9 cellular contexts compared by ENCODE assay signal in the genomic region with DNA sequence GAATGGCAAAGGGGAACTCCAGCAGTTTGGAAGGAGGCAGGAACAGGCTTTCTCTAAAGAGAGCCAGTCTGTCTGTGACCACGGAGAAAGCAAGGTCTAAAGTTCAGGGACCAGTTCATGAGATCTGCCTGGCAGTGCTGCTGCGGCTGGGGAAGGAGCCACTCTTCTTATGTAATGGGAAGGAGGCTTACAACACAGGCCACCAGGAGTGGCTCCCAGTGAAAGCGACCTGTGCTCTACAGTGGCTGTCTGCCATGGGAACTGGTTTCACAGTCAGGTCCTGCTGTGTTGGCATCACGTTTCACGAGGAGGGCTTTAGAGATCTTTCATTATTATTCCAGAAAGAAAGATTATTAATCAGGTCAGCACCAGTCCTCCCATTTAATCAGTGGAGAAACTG.
DNase-seq lines count a peak whose midpoint lies in the region; ATAC-seq and TF ChIP-seq lines count a peak whose summit lies in the region.
"Had no signal": no experiment of that assay in that cellular context is flagged by ENCODE, and none has a peak within 500 bp of the region (broad histone marks: within the 10 kb centered on the region; RNA-seq: fewer than 3 reads in every experiment).

No MANE protein-coding gene starts in this region.

- DNase-seq in H7 (peak; percentile 55), PC-3 (peak; percentile 42), Right ventricle myocardium superior (peak; percentile 72), gastrocnemius medialis (peak; percentile 89 to 94), epidermal melanocyte (ENCODE audit: insufficient read length, low spot score) (no peak), GM20000 (ENCODE audit: low spot score) (no peak), hippocampal formation (lab: John Stamatoyannopoulos, UW) (no peak)
- no peak for DNase-seq in activated T-cell treated with anti-CD3 and anti-CD28 coated beads, Interleukin-2, amount 50 U/mL, for 48 hours
- DNase-seq: NCI-H446 treated with DMSO at 0.1 percent for 48 hours had no signal

- no peaks in the 10 kb centered on the region for H3K27me3 ChIP-seq in H7 (ENCODE audit: control insufficient read depth, insufficient read depth, low read length)
- H3K27me3 ChIP-seq in PC-3 (ENCODE audit: low read length) = no peaks in the 10 kb centered on the region
- no peaks in the 10 kb centered on the region for H3K27me3 ChIP-seq in gastrocnemius medialis

- no peak for TF ChIP-seq CTCF in PC-3 (conservative IDR thresholded peaks at IDR 0.05; ENCODE audit: low read depth, low read length)
- no peak for TF ChIP-seq CTCF in gastrocnemius medialis (IDR thresholded peaks at IDR 0.05 in 4 of 5, conservative IDR thresholded peaks at IDR 0.05 in 1 of 5)
- TF ChIP-seq CTCF in GM20000 (IDR thresholded peaks at IDR 0.05; ENCODE audit: extremely low read depth, missing control alignments) = no peak

- H3K79me2 ChIP-seq in PC-3 (ENCODE audit: low read length) = no peaks in the 10 kb centered on the region

- no peaks in the 10 kb centered on the region for H4K20me1 ChIP-seq in PC-3 (ENCODE audit: low read length)

- H3K9me3 ChIP-seq in PC-3 (ENCODE audit: low read length) = no peaks in the 10 kb centered on the region
- no peaks in the 10 kb centered on the region for H3K9me3 ChIP-seq in gastrocnemius medialis

- H3K4me1 ChIP-seq in PC-3 (ENCODE audit: insufficient read depth, low read length) = peaks cover 37% of the 10 kb centered on the region
- H3K4me1 ChIP-seq in gastrocnemius medialis = peaks cover 57 to 60% of the 10 kb centered on the region in 2 donors

- no peak overlapping the region for H2AFZ ChIP-seq in PC-3 (ENCODE audit: low read length)

- no peak for TF ChIP-seq POLR2A in gastrocnemius medialis (IDR thresholded peaks at IDR 0.05)

- peak overlapping the region; percentile 47 for H3K27ac ChIP-seq in PC-3 (ENCODE audit: low read length)
- H3K27ac ChIP-seq in gastrocnemius medialis = peak overlapping the region; percentile 81 to 91 (median 88)

- CTCF ChIA-PET in PC-3 (lab: Charles Lee) = interaction anchor here (0.5 kb wide), 1 partner anchor 244 kb away, joined by 4 read pairs; no protein-coding TSS in a partner anchor

- ATAC-seq in PC-3 (peak; percentile 36; the same call in 1 of the 2 replicates), Right ventricle myocardium superior (ENCODE audit: poor library complexity) (peak; percentile 78), gastrocnemius medialis (peak; percentile 69 to 84)

- H3K4me3 ChIP-seq in H7 (ENCODE audit: insufficient read depth, low read depth, low read length) = no peak overlapping the region
- no peak overlapping the region for H3K4me3 ChIP-seq in PC-3 (ENCODE audit: low read length)
- H3K4me3 ChIP-seq in gastrocnemius medialis = no peak overlapping the region

- BruUV-seq in PC-3 (replicated peaks; lab: Mats Ljungman, UMichigan) = no TSS peak

- intact Hi-C loops in PC-3 (cut with micrococcal nuclease) = no loop called here
- intact Hi-C loops in Right ventricle myocardium superior (cut with DNase I) = no loop called here
- intact Hi-C loops in gastrocnemius medialis (cut with DNase I; ENCODE audit: low total_unique reads) = loop anchor here (2.0 to 10.0 kb wide), 4 partner anchors 13 to 1701 kb away; a partner anchor contains a TSS

- H3F3A ChIP-seq in PC-3 (ENCODE audit: low read length, unreplicated experiment) = no peaks in the 10 kb centered on the region

- H3K4me2 ChIP-seq in PC-3 (ENCODE audit: low read length) = no peak overlapping the region

- H3K9me2 ChIP-seq in PC-3 (replicated peaks; ENCODE audit: low read length) = no peaks in the 10 kb centered on the region

- no peak overlapping the region for H3K9ac ChIP-seq in PC-3 (ENCODE audit: low read length)

- in situ Hi-C loops in gastrocnemius medialis (cut with MboI; ENCODE audit: low sequenced_read_pairs in 4 of 4) = loop anchor here in 1 of 4 donors (10.0 kb wide), 1 partner anchor 201 kb away; no protein-coding TSS in a partner anchor

- H3K36me3 ChIP-seq in H7 (replicated peaks; ENCODE audit: control insufficient read depth, insufficient read depth, low read length) = no peaks in the 10 kb centered on the region
- no peaks in the 10 kb centered on the region for H3K36me3 ChIP-seq in PC-3 (ENCODE audit: low read depth, low read length)
- H3K36me3 ChIP-seq in gastrocnemius medialis = no peaks in the 10 kb centered on the region

- POLR2A ChIA-PET in PC-3 (lab: Charles Lee; ENCODE audit: unreplicated experiment) = no interaction called here

Comparison
In these comparisons a context has a peak if more than half of its experiments do, and no peak if none do; other contexts are left out.
1. DNase-seq: peak in H7 (single experiment), PC-3 (single experiment), Right ventricle myocardium superior (single experiment) and gastrocnemius medialis (2 of 2); none in epidermal melanocyte (single experiment), GM20000 (single experiment), hippocampal formation (0 of 2) and activated T-cell treated with anti-CD3 and anti-CD28 coated beads, Interleukin-2, amount 50 U/mL, for 48 hours (0 of 2).
2. Peak in every context shown above with its lines, with median percentiles within 50 percentile points of each other: ATAC-seq.